2 cellular contexts compared by ENCODE assay signal in the genomic region with DNA sequence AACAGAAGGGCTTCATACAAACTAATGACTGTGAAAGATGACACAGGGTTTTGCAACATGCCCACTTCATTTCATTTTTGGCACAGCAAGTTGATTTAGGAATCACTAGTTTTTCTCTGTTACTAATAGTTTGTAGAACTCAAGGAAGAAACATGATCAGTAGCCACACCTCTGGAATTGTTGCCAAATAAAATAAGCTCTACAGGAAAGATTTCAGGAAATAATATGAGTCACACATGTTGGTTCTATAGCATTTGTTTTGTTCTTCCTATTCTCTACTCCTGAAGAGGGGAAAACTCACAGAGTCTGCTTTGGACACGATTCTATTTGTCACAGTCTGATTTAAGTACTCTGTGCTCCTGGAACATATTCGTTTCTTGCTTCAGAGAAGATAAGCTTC.
TF ChIP-seq lines count a peak whose summit lies in the region.

No MANE protein-coding gene starts in this region.

TF ChIP-seq in SK-N-SH treated with all-trans-retinoic acid at 6 μM for 48 hours, 23 proteins besides CTCF, POLR2A, EP300 and RAD21 (continued from another document):
- TF ChIP-seq PPARA (CRISPR knock-in tag; IDR thresholded peaks at IDR 0.05; ENCODE audit: borderline replicate concordance) (no peak), SNAI2 (CRISPR knock-in tag; IDR thresholded peaks at IDR 0.05) (no peak), ZNF70 (CRISPR knock-in tag; IDR thresholded peaks at IDR 0.05) (no peak), ESRRG (CRISPR knock-in tag; IDR thresholded peaks at IDR 0.05) (no peak), ZNF8 (CRISPR knock-in tag; IDR thresholded peaks at IDR 0.05) (no peak), GLIS3 (CRISPR knock-in tag; IDR thresholded peaks at IDR 0.05) (no peak), OSR1 (CRISPR knock-in tag; IDR thresholded peaks at IDR 0.05) (no peak), ZNF565 (CRISPR knock-in tag; conservative IDR thresholded peaks at IDR 0.05; ENCODE audit: low read depth) (no peak), ZFP3 (CRISPR knock-in tag; IDR thresholded peaks at IDR 0.05) (no peak), ARNTL (CRISPR knock-in tag; IDR thresholded peaks at IDR 0.05; ENCODE audit: borderline replicate concordance, low read depth) (no peak), ISL1 (CRISPR knock-in tag; IDR thresholded peaks at IDR 0.05) (no peak)
- TF ChIP-seq, protein P1, sequence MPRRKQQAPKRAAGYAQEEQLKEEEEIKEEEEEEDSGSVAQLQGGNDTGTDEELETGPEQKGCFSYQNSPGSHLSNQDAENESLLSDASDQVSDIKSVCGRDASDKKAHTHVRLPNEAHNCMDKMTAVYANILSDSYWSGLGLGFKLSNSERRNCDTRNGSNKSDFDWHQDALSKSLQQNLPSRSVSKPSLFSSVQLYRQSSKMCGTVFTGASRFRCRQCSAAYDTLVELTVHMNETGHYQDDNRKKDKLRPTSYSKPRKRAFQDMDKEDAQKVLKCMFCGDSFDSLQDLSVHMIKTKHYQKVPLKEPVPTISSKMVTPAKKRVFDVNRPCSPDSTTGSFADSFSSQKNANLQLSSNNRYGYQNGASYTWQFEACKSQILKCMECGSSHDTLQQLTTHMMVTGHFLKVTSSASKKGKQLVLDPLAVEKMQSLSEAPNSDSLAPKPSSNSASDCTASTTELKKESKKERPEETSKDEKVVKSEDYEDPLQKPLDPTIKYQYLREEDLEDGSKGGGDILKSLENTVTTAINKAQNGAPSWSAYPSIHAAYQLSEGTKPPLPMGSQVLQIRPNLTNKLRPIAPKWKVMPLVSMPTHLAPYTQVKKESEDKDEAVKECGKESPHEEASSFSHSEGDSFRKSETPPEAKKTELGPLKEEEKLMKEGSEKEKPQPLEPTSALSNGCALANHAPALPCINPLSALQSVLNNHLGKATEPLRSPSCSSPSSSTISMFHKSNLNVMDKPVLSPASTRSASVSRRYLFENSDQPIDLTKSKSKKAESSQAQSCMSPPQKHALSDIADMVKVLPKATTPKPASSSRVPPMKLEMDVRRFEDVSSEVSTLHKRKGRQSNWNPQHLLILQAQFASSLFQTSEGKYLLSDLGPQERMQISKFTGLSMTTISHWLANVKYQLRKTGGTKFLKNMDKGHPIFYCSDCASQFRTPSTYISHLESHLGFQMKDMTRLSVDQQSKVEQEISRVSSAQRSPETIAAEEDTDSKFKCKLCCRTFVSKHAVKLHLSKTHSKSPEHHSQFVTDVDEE (CRISPR knock-in tag; IDR thresholded peaks at IDR 0.05): no peak

TF ChIP-seq in SK-N-SH, 30 proteins besides CTCF, POLR2A, EP300 and RAD21 (continued from another document):
- TF ChIP-seq MEF2A (IDR thresholded peaks at IDR 0.05; ENCODE audit: borderline replicate concordance, low read depth) (no peak), RXRA (IDR thresholded peaks at IDR 0.05; ENCODE audit: borderline replicate concordance, low read depth) (no peak), NFIC (IDR thresholded peaks at IDR 0.05; ENCODE audit: borderline replicate concordance) (no peak), TAF1 (IDR thresholded peaks at IDR 0.05; ENCODE audit: borderline replicate concordance, low read depth, low read length) (no peak), FOXM1 (IDR thresholded peaks at IDR 0.05; ENCODE audit: low read depth) (no peak), GABPA (IDR thresholded peaks at IDR 0.05; ENCODE audit: low read depth) (no peak), EZH2phosphoT487 (IDR thresholded peaks at IDR 0.05; ENCODE audit: borderline replicate concordance, low read depth) (no peak)
- TF ChIP-seq, protein P2, sequence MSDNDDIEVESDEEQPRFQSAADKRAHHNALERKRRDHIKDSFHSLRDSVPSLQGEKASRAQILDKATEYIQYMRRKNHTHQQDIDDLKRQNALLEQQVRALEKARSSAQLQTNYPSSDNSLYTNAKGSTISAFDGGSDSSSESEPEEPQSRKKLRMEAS (IDR thresholded peaks at IDR 0.05; ENCODE audit: low read depth): no peak
- TF ChIP-seq, protein P3, sequence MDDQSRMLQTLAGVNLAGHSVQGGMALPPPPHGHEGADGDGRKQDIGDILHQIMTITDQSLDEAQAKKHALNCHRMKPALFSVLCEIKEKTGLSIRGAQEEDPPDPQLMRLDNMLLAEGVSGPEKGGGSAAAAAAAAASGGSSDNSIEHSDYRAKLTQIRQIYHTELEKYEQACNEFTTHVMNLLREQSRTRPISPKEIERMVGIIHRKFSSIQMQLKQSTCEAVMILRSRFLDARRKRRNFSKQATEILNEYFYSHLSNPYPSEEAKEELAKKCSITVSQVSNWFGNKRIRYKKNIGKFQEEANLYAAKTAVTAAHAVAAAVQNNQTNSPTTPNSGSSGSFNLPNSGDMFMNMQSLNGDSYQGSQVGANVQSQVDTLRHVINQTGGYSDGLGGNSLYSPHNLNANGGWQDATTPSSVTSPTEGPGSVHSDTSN (IDR thresholded peaks at IDR 0.05): no peak
